In genomic region chr2:176088048-176088936, GRCh38 we compare ENCODE assay signal across 8 cellular contexts. TPM values are rescaled to one million over a fixed set of nuclear protein-coding genes. Genes with fewer than 3 reads are reported as not detected.
DNase-seq lines count a peak whose midpoint lies in the region; ATAC-seq, FAIRE-seq and TF ChIP-seq lines count a peak whose summit lies in the region.

No MANE protein-coding gene starts in this region.

- peak overlapping the region in 3 of 4 donors; percentile 26 to 45 (median 26) for H3K4me3 ChIP-seq in pancreas

- TF ChIP-seq CTCF in GM12873 (IDR thresholded peaks at IDR 0.05; ENCODE audit: insufficient read depth, low read depth, low read length, missing control alignments) = peak; percentile 77
- TF ChIP-seq CTCF in pancreas (IDR thresholded peaks at IDR 0.05) = peak; percentile 51 to 74 (median 66)

- DNase-seq in AG08396 (ENCODE audit: low spot score) (peak; percentile 81), NCI-H128 (lab: John Stamatoyannopoulos, UW; ENCODE audit: unreplicated experiment) (peak; percentile 49), Right ventricle myocardium inferior (ENCODE audit: missing footprints) (no peak), pancreas (peak; percentile 35 to 87 (median 60)), GDM1 (lab: John Stamatoyannopoulos, UW) (no peak)
- DNase-seq in activated CD8-positive, alpha-beta T cell treated with anti-CD3 and anti-CD28 coated beads, Interleukin-2, amount 10 ng/mL, durations not matched to agents 7 days and 5 days = no peak

- intact Hi-C loops in Right ventricle myocardium inferior (cut with DNase I) = loop anchor here (5.0 kb wide), 1 partner anchor 671 kb away; no protein-coding TSS in a partner anchor
- intact Hi-C loops in pancreas (cut with DNase I) = loop anchor here in 1 of 3 donors (5.0 kb wide), 1 partner anchor 391 kb away; no protein-coding TSS in a partner anchor

- H3K9me3 ChIP-seq in pancreas = no peaks in the 10 kb centered on the region

- H3K4me1 Mint-ChIP-seq in activated CD8-positive, alpha-beta T cell treated with anti-CD3 and anti-CD28 coated beads, Interleukin-2, amount 10 ng/mL, durations not matched to agents 7 days and 5 days (ENCODE audit: low read depth) = peaks cover 10% of the 10 kb centered on the region

- H3K27me3 Mint-ChIP-seq in activated CD8-positive, alpha-beta T cell treated with anti-CD3 and anti-CD28 coated beads, Interleukin-2, amount 10 ng/mL, durations not matched to agents 7 days and 5 days (ENCODE audit: low read depth) = peaks cover 83% of the 10 kb centered on the region

- H3K27ac ChIP-seq in pancreas = no peak overlapping the region

- CTCF ChIA-PET in activated CD8-positive, alpha-beta T cell treated with anti-CD3 and anti-CD28 coated beads, Interleukin-2, amount 10 ng/mL, durations not matched to agents 7 days and 5 days (lab: Charles Lee) = interaction anchor here (1.4 to 2.2 kb wide), 5 partner anchors 9 to 723 kb away, joined by 3 to 8 read pairs (median 3); no protein-coding TSS in a partner anchor

- no peak overlapping the region for H3K27ac Mint-ChIP-seq in activated CD8-positive, alpha-beta T cell treated with anti-CD3 and anti-CD28 coated beads, Interleukin-2, amount 10 ng/mL, durations not matched to agents 7 days and 5 days

- H3K9me3 Mint-ChIP-seq in activated CD8-positive, alpha-beta T cell treated with anti-CD3 and anti-CD28 coated beads, Interleukin-2, amount 10 ng/mL, durations not matched to agents 7 days and 5 days (ENCODE audit: insufficient read depth) = peaks cover 7% of the 10 kb centered on the region

- WGBS in pancreas, 2 donors = 4 to 5% methylated on average over 48 to 49 of the region's 49 CpGs

- ATAC-seq in activated CD8-positive, alpha-beta T cell treated with anti-CD3 and anti-CD28 coated beads, Interleukin-2, amount 10 ng/mL, durations not matched to agents 7 days and 5 days = no peak
- ATAC-seq in Right ventricle myocardium inferior (peak; percentile 80), pancreas (peak; percentile 78 to 94 (median 92)), HG02759 (IDR thresholded peaks at IDR 0.05; ENCODE audit: unreplicated experiment) (no peak)

- H3K36me3 Mint-ChIP-seq in activated CD8-positive, alpha-beta T cell treated with anti-CD3 and anti-CD28 coated beads, Interleukin-2, amount 10 ng/mL, durations not matched to agents 7 days and 5 days (ENCODE audit: low read depth) = peaks cover 6% of the 10 kb centered on the region

- H3K36me3 ChIP-seq in pancreas = no peaks in the 10 kb centered on the region

- no peak for FAIRE-seq in pancreas (lab: Jason Lieb, UNC)

- peaks cover 0 to 10% (median 0%) of the 10 kb centered on the region in 3 donors for H3K4me1 ChIP-seq in pancreas

- H3K27me3 ChIP-seq in pancreas = peaks cover 5 to 94% (median 25%) of the 10 kb centered on the region in 4 donors

- peak overlapping the region; percentile 36 for H3K4me3 Mint-ChIP-seq in activated CD8-positive, alpha-beta T cell treated with anti-CD3 and anti-CD28 coated beads, Interleukin-2, amount 10 ng/mL, durations not matched to agents 7 days and 5 days

- POLR2A ChIA-PET in activated CD8-positive, alpha-beta T cell treated with anti-CD3 and anti-CD28 coated beads, Interleukin-2, amount 10 ng/mL, durations not matched to agents 7 days and 5 days (lab: Charles Lee) = no interaction called here

RNA-seq across cellular contexts. Expression of gene HOXD13, which starts 4.2 kb away (rescaled TPM):
- total RNA-seq in activated CD8-positive, alpha-beta T cell treated with anti-CD3 and anti-CD28 coated beads, Interleukin-2, amount 10 ng/mL, durations not matched to agents 7 days and 5 days = not detected
- total RNA-seq in Right ventricle myocardium inferior = not detected
- not detected for total RNA-seq in pancreas
- not detected for polyA plus RNA-seq in pancreas

RNA-seq across cellular contexts. Expression of gene EVX2, which starts 4.5 kb away (rescaled TPM):
- total RNA-seq in activated CD8-positive, alpha-beta T cell treated with anti-CD3 and anti-CD28 coated beads, Interleukin-2, amount 10 ng/mL, durations not matched to agents 7 days and 5 days = not detected
- total RNA-seq in Right ventricle myocardium inferior (not detected), pancreas (not detected)
- polyA plus RNA-seq in pancreas = under 1 TPM in 1 of 2 donors, not detected in 1; 0.02 TPM

RNA-seq across cellular contexts. Expression of gene HOXD12, which starts 11.3 kb away (rescaled TPM):
- not detected for total RNA-seq in activated CD8-positive, alpha-beta T cell treated with anti-CD3 and anti-CD28 coated beads, Interleukin-2, amount 10 ng/mL, durations not matched to agents 7 days and 5 days
- total RNA-seq in Right ventricle myocardium inferior (not detected), pancreas (not detected)
- polyA plus RNA-seq in pancreas = not detected

RNA-seq across cellular contexts. Expression of gene HOXD11, which starts 18.8 kb away (rescaled TPM):
- total RNA-seq in activated CD8-positive, alpha-beta T cell treated with anti-CD3 and anti-CD28 coated beads, Interleukin-2, amount 10 ng/mL, durations not matched to agents 7 days and 5 days = not detected
- not detected for total RNA-seq in Right ventricle myocardium inferior
- total RNA-seq in pancreas = not detected
- not detected for polyA plus RNA-seq in pancreas

RNA-seq across cellular contexts. Expression of gene HOXD10, which starts 28.3 kb away (rescaled TPM):
- total RNA-seq in activated CD8-positive, alpha-beta T cell treated with anti-CD3 and anti-CD28 coated beads, Interleukin-2, amount 10 ng/mL, durations not matched to agents 7 days and 5 days = not detected
- not detected for total RNA-seq in Right ventricle myocardium inferior
- total RNA-seq in pancreas = not detected
- not detected for polyA plus RNA-seq in pancreas

Comparison
In these comparisons a context has a peak if more than half of its experiments do, and no peak if none do; other contexts are left out.
1. DNase-seq: peak in AG08396 (single experiment), NCI-H128 (single experiment) and pancreas (6 of 6); none in activated CD8-positive, alpha-beta T cell treated with anti-CD3 and anti-CD28 coated beads, Interleukin-2, amount 10 ng/mL, durations not matched to agents 7 days and 5 days (single experiment), Right ventricle myocardium inferior (single experiment) and GDM1 (single experiment).
2. ATAC-seq: peak in Right ventricle myocardium inferior (single experiment) and pancreas (4 of 4); none in activated CD8-positive, alpha-beta T cell treated with anti-CD3 and anti-CD28 coated beads, Interleukin-2, amount 10 ng/mL, durations not matched to agents 7 days and 5 days (single experiment) and HG02759 (single experiment).